Comparison of ENCODE assay signal across 8 cellular contexts in genomic region chr16:3264137-3265036, GRCh38. TPM values are rescaled to one million over a fixed set of nuclear protein-coding genes. Genes with fewer than 3 reads are reported as not detected.
DNase-seq lines count a peak whose midpoint lies in the region; ATAC-seq and TF ChIP-seq lines count a peak whose summit lies in the region.

No MANE protein-coding gene starts in this region.

- peak overlapping the region; percentile 69 to 72 (median 71) for H3K4me3 ChIP-seq in right lobe of liver

- no peaks in the 10 kb centered on the region for H3K36me3 ChIP-seq in right lobe of liver

- ATAC-seq in GM19328 (IDR thresholded peaks at IDR 0.05; ENCODE audit: unreplicated experiment) = peak; percentile 78
- peak; percentile 84 for ATAC-seq in HG03521 (IDR thresholded peaks at IDR 0.05; ENCODE audit: unreplicated experiment)
- peak; percentile 90 to 95 (median 92) for ATAC-seq in right lobe of liver

- peak; percentile 99 for DNase-seq in NCI-H69 (lab: John Stamatoyannopoulos, UW)
- DNase-seq in activated CD4-positive, alpha-beta T cell treated with anti-CD3 and anti-CD28 coated beads, Interleukin-2, amount 50 U/mL, for 24 hours (ENCODE audit: low read depth in 1 of 2, low spot score in 1 of 2) = peak; percentile 91 to 98
- DNase-seq in dermis blood vessel endothelial cell = peak; percentile 99
- DNase-seq in right lobe of liver = peak; percentile 97 to 98 (median 98)
- DNase-seq in stimulated activated CD4-positive, alpha-beta T cell treated with anti-CD3 and anti-CD28 coated beads, Interleukin-4, amount 100 ng/mL, for 4 hours = peak; percentile 98 to 99

- peak overlapping the region; percentile 92 for H3K27ac ChIP-seq in C4-2B
- peak overlapping the region; percentile 90 to 98 (median 93) for H3K27ac ChIP-seq in right lobe of liver

- no peaks in the 10 kb centered on the region for H3K9me3 ChIP-seq in right lobe of liver

- 2% methylated on average over 39 of the region's 77 CpGs for WGBS in right lobe of liver (ENCODE audit: insufficient coverage, low coverage, low lambda C conversion rate, missing lambda C conversion rate)

- no peaks in the 10 kb centered on the region for H3K27me3 ChIP-seq in right lobe of liver

- TF ChIP-seq POLR2A in right lobe of liver (IDR thresholded peaks at IDR 0.05) = peak; percentile 83

- TF ChIP-seq CTCF in C4-2B (conservative IDR thresholded peaks at IDR 0.05) = peak; percentile 36
- peak in 3 of 4 donors; percentile 11 to 25 (median 24) for TF ChIP-seq CTCF in right lobe of liver (IDR thresholded peaks at IDR 0.05)

- H3K4me1 ChIP-seq in right lobe of liver = no peaks in the 10 kb centered on the region

- intact Hi-C loops in right lobe of liver (cut with DNase I) = no loop called here

RNA-seq across cellular contexts. Expression of gene MEFV, which starts 8.0 kb away (rescaled TPM):
- under 0.01 and 0.05 TPM in 2 replicates for total RNA-seq in dermis blood vessel endothelial cell
- 1 to 10 TPM in 3 of 6 experiments, under 1 TPM in 3; 0.66 to 1.7 (median 1.0) TPM for total RNA-seq in right lobe of liver

RNA-seq across cellular contexts. Expression of gene ZNF263, which starts 18.9 kb away (rescaled TPM):
- 57.5 and 59.4 TPM in 2 replicates for total RNA-seq in dermis blood vessel endothelial cell
- total RNA-seq in right lobe of liver = 10 to 100 TPM in 5 of 6 experiments, 1 to 10 TPM in 1; 7.1 to 13.9 (median 11.0) TPM

RNA-seq across cellular contexts. Expression of gene ZNF200, which starts 29.4 kb away (rescaled TPM):
- total RNA-seq in dermis blood vessel endothelial cell (11.2 and 11.6 TPM in 2 replicates), right lobe of liver (1 to 10 TPM; 1.9 to 4.8 (median 3.5) TPM)

RNA-seq across cellular contexts. Expression of gene TIGD7, which starts 40.8 kb away (rescaled TPM):
- total RNA-seq in dermis blood vessel endothelial cell (2.4 and 3.4 TPM in 2 replicates), right lobe of liver (1 to 10 TPM in 4 of 6 experiments, under 1 TPM in 2; 0.56 to 1.9 (median 1.7) TPM)

RNA-seq across cellular contexts. Expression of gene ZNF75A, which starts 40.9 kb away (rescaled TPM):
- 19.6 and 23.5 TPM in 2 replicates for total RNA-seq in dermis blood vessel endothelial cell
- 10 to 100 TPM in 4 of 6 experiments, 1 to 10 TPM in 2; 7.5 to 11.5 (median 10.5) TPM for total RNA-seq in right lobe of liver

Comparison
In these comparisons a context has a peak if more than half of its experiments do, and no peak if none do; other contexts are left out.
1. Peak in every context shown above with its lines: DNase-seq, ATAC-seq, H3K4me3 ChIP-seq and H3K27ac ChIP-seq.